Comparison of ENCODE assay signal across 7 cellular contexts in the genomic region with DNA sequence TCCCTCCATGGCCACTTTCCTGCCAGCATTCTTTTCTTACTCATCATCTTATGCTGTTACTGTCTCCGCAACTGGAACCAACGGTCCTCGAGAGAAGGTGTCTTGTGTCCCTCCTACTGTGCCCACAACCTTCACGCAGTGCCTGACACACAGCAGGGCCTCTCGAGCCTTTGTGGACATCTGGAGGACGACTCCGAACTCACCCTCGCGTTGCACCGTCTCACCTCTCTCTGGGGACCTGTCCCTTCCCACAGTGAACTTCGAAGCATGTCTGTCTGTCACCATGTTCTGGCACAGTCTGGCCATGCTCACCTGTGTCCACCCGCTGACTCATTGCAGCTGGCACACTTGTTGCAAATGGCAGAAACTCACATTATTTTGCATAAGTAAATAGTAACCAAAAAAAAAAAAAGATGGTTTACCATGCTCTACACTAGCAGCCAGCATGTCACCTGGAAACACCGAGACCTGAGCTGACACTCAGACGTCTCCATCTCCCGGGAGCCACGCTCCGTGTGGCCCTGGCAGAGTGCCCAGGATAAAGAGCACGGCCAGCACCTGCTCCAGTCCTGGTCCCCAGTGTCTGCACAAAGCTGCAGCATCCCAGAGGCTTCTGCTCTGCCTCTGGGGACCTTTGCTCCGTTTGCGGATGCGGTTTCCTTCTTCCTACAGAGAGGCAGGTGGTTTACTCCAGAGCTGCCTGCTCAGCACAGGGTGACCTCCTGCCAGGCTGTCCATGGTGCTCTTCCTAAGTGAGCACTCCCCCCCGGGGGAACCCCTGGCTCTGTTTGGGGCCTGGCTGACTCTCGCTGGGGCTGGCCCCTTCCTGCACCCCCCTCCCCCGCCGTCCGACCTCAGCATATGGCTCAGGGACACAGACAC.
A peak's percentile ranks its signal among the peaks of the same experiment; 100 is the strongest.
DNase-seq lines count a peak whose midpoint lies in the region; ATAC-seq, FAIRE-seq and TF ChIP-seq lines count a peak whose summit lies in the region.
"Not testable (repeated sequence)": the region's sequence is repeated elsewhere in the genome, so short reads cannot be mapped to it uniquely, and the experiment has no call there.

No MANE protein-coding gene starts in this region.

- H3F3A ChIP-seq in MM.1S (ENCODE audit: insufficient read depth, low read length): not testable (repeated sequence)

- not testable (repeated sequence) for TF ChIP-seq POLR2A in GM12878 (IDR thresholded peaks at IDR 0.05; ENCODE audit: low read depth, low read length); sigmoid colon (IDR thresholded peaks at IDR 0.05)

- WGBS in GM12878 (ENCODE audit: insufficient coverage, insufficient replicate concordance, low lambda C conversion rate, missing lambda C conversion rate): 0% methylated on average over 1 of the region's 26 CpGs
- 57% methylated on average over 13 of the region's 26 CpGs; no CpG with 5 or more reads in 1 of the 2 donors for WGBS in sigmoid colon, 2 donors

- CTCF ChIA-PET in GM12878 (lab: Yijun Ruan, JAX): not testable (repeated sequence)

- in situ Hi-C loops in GM12878 (cut with MboI): not testable (repeated sequence)

- H4K20me1 ChIP-seq in MM.1S (ENCODE audit: insufficient read depth, low read length); GM12878 (ENCODE audit: control insufficient read depth, insufficient read depth): not testable (repeated sequence)

- not testable (repeated sequence) for H3K4me2 ChIP-seq in MM.1S (ENCODE audit: low read depth, low read length); GM12878 (ENCODE audit: control insufficient read depth, insufficient read depth)

- SMC1A ChIA-PET in GM12878 (lab: Charles Lee; ENCODE audit: uncharacterized antibody, unreplicated experiment): not testable (repeated sequence)

- H3K4me3 ChIP-seq in MM.1S (ENCODE audit: low read length); GM12878; mucosa of descending colon; sigmoid colon; upper lobe of right lung: not testable (repeated sequence)

- H3K4me1 ChIP-seq in MM.1S (ENCODE audit: low read length); GM12878 (ENCODE audit: control insufficient read depth, insufficient read depth, low read length); mucosa of descending colon (ENCODE audit: low read depth); sigmoid colon; upper lobe of right lung: not testable (repeated sequence)

- DNase-seq in MM.1S; GM12878 (ENCODE audit: low read depth, low spot score); mucosa of descending colon: not testable (repeated sequence)
- DNase-seq in left lobe of liver (ENCODE audit: low spot score): peak; percentile 22
- peak; percentile 12 for DNase-seq in sigmoid colon
- DNase-seq in upper lobe of right lung: peak; percentile 21

- peak overlapping the region; percentile 48; the same call in 1 of the 2 replicates for H3K27ac ChIP-seq in MM.1S (ENCODE audit: low read length)
- H3K27ac ChIP-seq in GM12878 (ENCODE audit: control insufficient read depth, insufficient read depth); sigmoid colon; upper lobe of right lung: not testable (repeated sequence)

- not testable (repeated sequence) for H3K36me3 ChIP-seq in MM.1S (replicated peaks; ENCODE audit: insufficient read depth, low read length); GM12878 (ENCODE audit: control insufficient read depth in 2 of 2, insufficient read depth in 2 of 2, low read length in 1 of 2); mucosa of descending colon (ENCODE audit: low read depth); sigmoid colon; upper lobe of right lung

- H3K79me2 ChIP-seq in MM.1S (ENCODE audit: low read length); GM12878 (ENCODE audit: control insufficient read depth, insufficient read depth, low read length): not testable (repeated sequence)

- H3K9ac ChIP-seq in MM.1S (ENCODE audit: low read length); GM12878 (ENCODE audit: control insufficient read depth, insufficient read depth, low read length): not testable (repeated sequence)

- BruUV-seq in GM12878 (replicated peaks; lab: Mats Ljungman, UMichigan): not testable (repeated sequence)

- H3K27me3 ChIP-seq in MM.1S (replicated peaks; ENCODE audit: insufficient read depth, low read length); GM12878 (replicated peaks in 1 of 2; ENCODE audit: control insufficient read depth in 2 of 2, insufficient read depth in 2 of 2, low read length in 1 of 2); sigmoid colon; upper lobe of right lung: not testable (repeated sequence)

- POLR2A ChIA-PET in GM12878 (lab: Charles Lee): not testable (repeated sequence)

- H2AFZ ChIP-seq in MM.1S (ENCODE audit: low read length); GM12878 (ENCODE audit: control insufficient read depth, low read depth, low read length): not testable (repeated sequence)

- TF ChIP-seq RAD21 in GM12878 (IDR thresholded peaks at IDR 0.05; ENCODE audit: insufficient read depth, low read depth, low read length): not testable (repeated sequence)

- ATAC-seq in GM18861 (IDR thresholded peaks at IDR 0.05; ENCODE audit: unreplicated experiment) (peak; percentile 33), GM12878 (peak; percentile 53), left lobe of liver (peak; percentile 44), mucosa of descending colon (peak; percentile 46)
- not testable (repeated sequence) for ATAC-seq in upper lobe of right lung

- TF ChIP-seq CTCF in MM.1S (IDR thresholded peaks at IDR 0.05; ENCODE audit: low read length); GM12878 (IDR thresholded peaks at IDR 0.05 in 2 of 3, conservative IDR thresholded peaks at IDR 0.05 in 1 of 3; ENCODE audit: control insufficient read depth in 2 of 3, extremely low read depth in 1 of 3, insufficient read depth in 1 of 3, low read depth in 3 of 3, low read length in 3 of 3); mucosa of descending colon (IDR thresholded peaks at IDR 0.05); sigmoid colon (IDR thresholded peaks at IDR 0.05); upper lobe of right lung (IDR thresholded peaks at IDR 0.05): not testable (repeated sequence)

- FAIRE-seq in GM12878 (lab: Jason Lieb, UNC): not testable (repeated sequence)

- RAD21 ChIA-PET in GM12878 (lab: Charles Lee; ENCODE audit: unreplicated experiment): not testable (repeated sequence)

- intact Hi-C loops in GM12878 (cut with micrococcal nuclease; ENCODE audit: unreplicated experiment); mucosa of descending colon (cut with DNase I, micrococcal nuclease); sigmoid colon (cut with DNase I); upper lobe of right lung (cut with DNase I): not testable (repeated sequence)

- not testable (repeated sequence) for H3K9me3 ChIP-seq in MM.1S (replicated peaks; ENCODE audit: insufficient read depth, low read length); GM12878 (replicated peaks; ENCODE audit: control insufficient read depth, insufficient read depth, low read length); mucosa of descending colon; sigmoid colon; upper lobe of right lung

- not testable (repeated sequence) for TF ChIP-seq EP300 in GM12878 (IDR thresholded peaks at IDR 0.05; ENCODE audit: borderline replicate concordance in 1 of 2, control insufficient read depth in 1 of 2, low read depth in 2 of 2, low read length in 2 of 2); sigmoid colon (IDR thresholded peaks at IDR 0.05)

- not testable (repeated sequence) for H3K9me2 ChIP-seq in MM.1S (replicated peaks; ENCODE audit: insufficient read depth, low read length)
